In the genomic region with DNA sequence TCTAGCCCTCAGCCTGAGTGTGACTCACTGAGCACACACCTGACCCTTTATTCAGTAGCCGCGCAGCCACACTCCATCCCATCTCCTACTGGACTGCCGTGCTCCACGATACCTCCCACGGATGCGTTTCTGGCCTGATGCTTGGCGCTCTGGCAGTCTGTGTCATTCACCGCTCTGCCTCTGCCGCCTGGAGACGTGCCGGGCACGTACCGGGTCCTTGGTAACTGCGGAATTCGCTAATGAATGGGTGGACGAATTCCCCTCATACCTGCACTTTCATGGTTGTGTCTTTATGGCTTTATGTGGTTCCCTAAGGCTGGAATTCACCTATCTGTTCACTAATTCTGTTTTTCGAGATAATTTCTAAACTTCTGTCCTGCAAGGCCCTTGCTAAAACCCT, we compare ENCODE assay signal across 2 cellular contexts.
TF ChIP-seq lines count a peak whose summit lies in the region.

No MANE protein-coding gene starts in this region.

TF ChIP-seq in K562, 482 proteins besides CTCF, POLR2A, EP300 and RAD21:
- TF ChIP-seq CBFA2T2 (conservative IDR thresholded peaks at IDR 0.05) (no peak), OTX1 (CRISPR knock-in tag; IDR thresholded peaks at IDR 0.05) (no peak), ZNF263 (CRISPR knock-in tag; IDR thresholded peaks at IDR 0.05; ENCODE audit: borderline replicate concordance) (no peak), ZBTB17 (CRISPR knock-in tag; IDR thresholded peaks at IDR 0.05) (no peak), NR3C1 (CRISPR knock-in tag; IDR thresholded peaks at IDR 0.05) (no peak), HMG20A (CRISPR knock-in tag; conservative IDR thresholded peaks at IDR 0.05) (no peak), POLR3G (IDR thresholded peaks at IDR 0.05; ENCODE audit: extremely low read depth, insufficient read length, insufficient replicate concordance) (no peak), KLF1 (tag; IDR thresholded peaks at IDR 0.05) (no peak), SIN3A (IDR thresholded peaks at IDR 0.05; ENCODE audit: borderline replicate concordance in 2 of 2, control insufficient read depth in 1 of 2, low read depth in 2 of 2, low read length in 2 of 2) (no peak), ZNF830 (CRISPR knock-in tag; IDR thresholded peaks at IDR 0.05) (no peak), ZNF586 (CRISPR knock-in tag; conservative IDR thresholded peaks at IDR 0.05) (no peak), ZNF140 (CRISPR knock-in tag; IDR thresholded peaks at IDR 0.05) (no peak), PTRF (tag; IDR thresholded peaks at IDR 0.05) (no peak), POLR2B (IDR thresholded peaks at IDR 0.05; ENCODE audit: low read depth, partially characterized antibody) (no peak)
- TF ChIP-seq, protein P1, sequence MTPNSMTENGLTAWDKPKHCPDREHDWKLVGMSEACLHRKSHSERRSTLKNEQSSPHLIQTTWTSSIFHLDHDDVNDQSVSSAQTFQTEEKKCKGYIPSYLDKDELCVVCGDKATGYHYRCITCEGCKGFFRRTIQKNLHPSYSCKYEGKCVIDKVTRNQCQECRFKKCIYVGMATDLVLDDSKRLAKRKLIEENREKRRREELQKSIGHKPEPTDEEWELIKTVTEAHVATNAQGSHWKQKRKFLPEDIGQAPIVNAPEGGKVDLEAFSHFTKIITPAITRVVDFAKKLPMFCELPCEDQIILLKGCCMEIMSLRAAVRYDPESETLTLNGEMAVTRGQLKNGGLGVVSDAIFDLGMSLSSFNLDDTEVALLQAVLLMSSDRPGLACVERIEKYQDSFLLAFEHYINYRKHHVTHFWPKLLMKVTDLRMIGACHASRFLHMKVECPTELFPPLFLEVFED (CRISPR knock-in tag; conservative IDR thresholded peaks at IDR 0.05) = no peak

TF ChIP-seq in neural cell, 6 proteins besides CTCF, POLR2A, EP300 and RAD21 (continued from another document):
- no peak for TF ChIP-seq POLR2AphosphoS5 (IDR thresholded peaks at IDR 0.05)
- TF ChIP-seq MXI1 (conservative IDR thresholded peaks at IDR 0.05; ENCODE audit: poor library complexity, severe bottlenecking) = no peak
- TF ChIP-seq REST (IDR thresholded peaks at IDR 0.05; ENCODE audit: borderline replicate concordance) = no peak
- no peak for TF ChIP-seq EZH2 (IDR thresholded peaks at IDR 0.05; ENCODE audit: borderline replicate concordance, insufficient read depth, low read length, poor library complexity, severe bottlenecking)
- no peak for TF ChIP-seq SMC3 (conservative IDR thresholded peaks at IDR 0.05; ENCODE audit: poor library complexity)
